ENCODE assay signal across 24 cellular contexts in genomic region chr6:154426997-154427396, GRCh38.
"Had no signal": no experiment of that assay in that cellular context is flagged by ENCODE, and none has a peak within 500 bp of the region (broad histone marks: within the 10 kb centered on the region; RNA-seq: fewer than 3 reads in every experiment).

No MANE protein-coding gene starts in this region.

- H3K4me1 ChIP-seq: colonic mucosa, psoas muscle, upper lobe of right lung, uterus had no signal

- H3K27ac Mint-ChIP-seq: dendritic cell treated with granulocyte-macrophage colony-stimulating factor and Interleukin-4, amounts not matched to agents 40 ng/mL and 50 ng/mL, for 4 days; memory B cell; natural killer cell; stimulated activated naive CD8-positive, alpha-beta T cell treated with anti-CD3 and anti-CD28 coated beads, Interleukin-15, amount 100 ng/mL, for 72 hours had no signal

- H3K9me3 ChIP-seq: colonic mucosa, psoas muscle, testis, transverse colon, upper lobe of right lung, uterus had no signal

- H3K27me3 ChIP-seq: colonic mucosa, testis, transverse colon, upper lobe of right lung, uterus had no signal

- H3K4me1 Mint-ChIP-seq: central memory CD8-positive, alpha-beta T cell; memory B cell; natural killer cell; stimulated activated naive CD8-positive, alpha-beta T cell treated with anti-CD3 and anti-CD28 coated beads, Interleukin-15, amount 100 ng/mL, for 72 hours had no signal

- DNase-seq: colonic mucosa; effector CD8-positive, alpha-beta T cell; head of caudate nucleus; kidney; natural killer cell; nucleus accumbens; psoas muscle; right cardiac atrium; small intestine; stimulated activated CD4-positive, alpha-beta T cell treated with anti-CD3 and anti-CD28 coated beads, Interleukin-12 subunit alpha, Interleukin-12 subunit beta, amount 100 ng/mL, for 4 hours; stimulated activated CD4-positive, alpha-beta T cell treated with anti-CD3 and anti-CD28 coated beads, Interleukin-1b, Interleukin-23, amount 100 ng/mL, for 48 hours; stimulated activated CD4-positive, alpha-beta T cell treated with anti-CD3 and anti-CD28 coated beads, Interleukin-4, amount 100 ng/mL, for 1 hour; stimulated activated CD8-positive, alpha-beta memory T cell treated with anti-CD3 and anti-CD28 coated beads, Interleukin-4, amount 100 ng/mL, for 48 hours; stimulated activated naive CD4-positive, alpha-beta T cell; stimulated activated naive CD8-positive, alpha-beta T cell treated with anti-CD3 and anti-CD28 coated beads, Interleukin-15, amount 100 ng/mL, for 72 hours; testis; transverse colon; upper lobe of right lung; uterus had no signal

- H3K36me3 ChIP-seq: colonic mucosa, upper lobe of right lung, uterus had no signal

- H3K9me3 Mint-ChIP-seq: central memory CD8-positive, alpha-beta T cell; dendritic cell treated with granulocyte-macrophage colony-stimulating factor and Interleukin-4, amounts not matched to agents 40 ng/mL and 50 ng/mL, for 4 days; natural killer cell; stimulated activated naive CD8-positive, alpha-beta T cell treated with anti-CD3 and anti-CD28 coated beads, Interleukin-15, amount 100 ng/mL, for 72 hours had no signal

- H3K27me3 Mint-ChIP-seq: central memory CD8-positive, alpha-beta T cell; dendritic cell treated with granulocyte-macrophage colony-stimulating factor and Interleukin-4, amounts not matched to agents 40 ng/mL and 50 ng/mL, for 4 days; memory B cell; stimulated activated naive CD8-positive, alpha-beta T cell treated with anti-CD3 and anti-CD28 coated beads, Interleukin-15, amount 100 ng/mL, for 72 hours had no signal

- H3K4me3 ChIP-seq: colonic mucosa, lung, psoas muscle, testis, transverse colon, upper lobe of right lung, uterus had no signal

- H3K36me3 Mint-ChIP-seq: memory B cell, natural killer cell had no signal

- H3K4me3 Mint-ChIP-seq: central memory CD8-positive, alpha-beta T cell; dendritic cell treated with granulocyte-macrophage colony-stimulating factor and Interleukin-4, amounts not matched to agents 40 ng/mL and 50 ng/mL, for 4 days; memory B cell; natural killer cell; stimulated activated naive CD8-positive, alpha-beta T cell treated with anti-CD3 and anti-CD28 coated beads, Interleukin-15, amount 100 ng/mL, for 72 hours had no signal

- ATAC-seq: left lobe of liver; natural killer cell; psoas muscle; right cardiac atrium; stimulated activated naive CD8-positive, alpha-beta T cell treated with anti-CD3 and anti-CD28 coated beads, Interleukin-15, amount 100 ng/mL, for 72 hours; upper lobe of right lung had no signal

- H3K27ac ChIP-seq: colonic mucosa, psoas muscle, upper lobe of right lung, uterus had no signal
